ENCODE assay signal across 29 cellular contexts in genomic region chr9:3928590-3928989, GRCh38.
"Had no signal": no experiment of that assay in that cellular context is flagged by ENCODE, and none has a peak within 500 bp of the region (broad histone marks: within the 10 kb centered on the region; RNA-seq: fewer than 3 reads in every experiment).

No MANE protein-coding gene starts in this region.

- H3K27me3 Mint-ChIP-seq: naive thymus-derived CD4-positive, alpha-beta T cell; progenitor cell of endocrine pancreas had no signal

- H3K27me3 ChIP-seq: neutrophil, right lobe of liver, sigmoid colon, stomach, thyroid gland, tibial nerve, upper lobe of left lung, vagina had no signal

- H3K36me3 Mint-ChIP-seq: natural killer cell; stimulated activated effector memory CD8-positive, alpha-beta T cell treated with anti-CD3 and anti-CD28 coated beads, Interleukin-12 subunit alpha, Interleukin-12 subunit beta, amount 100 ng/mL, for 72 hours; stimulated activated naive B cell treated with anti-CD40 and anti-IgM and Interleukin-4, amounts not matched to agents 10 μg/mL and 1 μg/mL and 100 μg/mL, for 72 hours had no signal

- H3K4me1 Mint-ChIP-seq: naive thymus-derived CD4-positive, alpha-beta T cell; natural killer cell had no signal

- H3K4me3 ChIP-seq: psoas muscle, right lobe of liver, sigmoid colon, stomach, thoracic aorta, thyroid gland, tibial nerve, upper lobe of left lung, vagina had no signal

- H3K9me3 ChIP-seq: neutrophil, psoas muscle, right lobe of liver, sigmoid colon, stomach, thoracic aorta, thyroid gland, tibial nerve, upper lobe of left lung, vagina had no signal

- ATAC-seq: naive thymus-derived CD4-positive, alpha-beta T cell; natural killer cell; psoas muscle; right cardiac atrium; stimulated activated effector memory CD8-positive, alpha-beta T cell treated with anti-CD3 and anti-CD28 coated beads, Interleukin-12 subunit alpha, Interleukin-12 subunit beta, amount 100 ng/mL, for 72 hours; stimulated activated naive B cell treated with anti-CD40 and anti-IgM and Interleukin-4, amounts not matched to agents 10 μg/mL and 1 μg/mL and 100 μg/mL, for 72 hours had no signal

- H2AFZ ChIP-seq: parathyroid adenoma had no signal

- H3K4me3 Mint-ChIP-seq: naive thymus-derived CD4-positive, alpha-beta T cell; natural killer cell; nephron progenitor cell; stimulated activated effector memory CD8-positive, alpha-beta T cell treated with anti-CD3 and anti-CD28 coated beads, Interleukin-12 subunit alpha, Interleukin-12 subunit beta, amount 100 ng/mL, for 72 hours; stimulated activated naive B cell treated with anti-CD40 and anti-IgM and Interleukin-4, amounts not matched to agents 10 μg/mL and 1 μg/mL and 100 μg/mL, for 72 hours; stimulated activated naive CD8-positive, alpha-beta T cell treated with anti-CD3 and anti-CD28 coated beads, Interleukin-15, Interleukin-2, amounts not matched to agents 100 ng/mL and 50 ng/mL, for 24 hours had no signal

- DNase-seq: naive thymus-derived CD4-positive, alpha-beta T cell; natural killer cell; nephron progenitor cell; nucleus accumbens; posterior cingulate gyrus; psoas muscle; right cardiac atrium; right lobe of liver; sigmoid colon; small intestine; stimulated activated CD4-positive, alpha-beta T cell treated with anti-CD3 and anti-CD28 coated beads, Interleukin-15, amount 100 ng/mL, for 24 hours; stimulated activated CD4-positive, alpha-beta T cell treated with anti-CD3 and anti-CD28 coated beads, Interleukin-2, amount 100 ng/mL, for 24 hours; stimulated activated CD4-positive, alpha-beta T cell treated with anti-CD3 and anti-CD28 coated beads, Interleukin-2, amount 100 ng/mL, for 48 hours; stimulated activated CD4-positive, alpha-beta T cell treated with anti-CD3 and anti-CD28 coated beads, Interleukin-4, amount 100 ng/mL, for 24 hours; stimulated activated naive B cell treated with anti-CD40 and anti-IgM and Interleukin-4, amounts not matched to agents 10 μg/mL and 1 μg/mL and 100 μg/mL, for 72 hours; stimulated activated naive CD4-positive, alpha-beta T cell treated with Interleukin-2 at 50 U/mL for 16 hours; stomach; thyroid gland; trophoblast cell; upper lobe of left lung had no signal

- H3K9ac ChIP-seq: parathyroid adenoma had no signal

- H3K79me2 ChIP-seq: parathyroid adenoma had no signal

- H3K36me3 ChIP-seq: neutrophil, right lobe of liver, sigmoid colon, thyroid gland, upper lobe of left lung, vagina had no signal

- H3K9me3 Mint-ChIP-seq: stimulated activated effector memory CD8-positive, alpha-beta T cell treated with anti-CD3 and anti-CD28 coated beads, Interleukin-12 subunit alpha, Interleukin-12 subunit beta, amount 100 ng/mL, for 72 hours; stimulated activated naive CD8-positive, alpha-beta T cell treated with anti-CD3 and anti-CD28 coated beads, Interleukin-15, Interleukin-2, amounts not matched to agents 100 ng/mL and 50 ng/mL, for 24 hours had no signal

- H3K4me1 ChIP-seq: parathyroid adenoma, psoas muscle, right lobe of liver, sigmoid colon, stomach, vagina had no signal

- H3K27ac ChIP-seq: neutrophil, parathyroid adenoma, psoas muscle, right lobe of liver, sigmoid colon, stomach, thoracic aorta, tibial nerve, upper lobe of left lung, vagina had no signal

- H3K27ac Mint-ChIP-seq: naive thymus-derived CD4-positive, alpha-beta T cell; natural killer cell; stimulated activated effector memory CD8-positive, alpha-beta T cell treated with anti-CD3 and anti-CD28 coated beads, Interleukin-12 subunit alpha, Interleukin-12 subunit beta, amount 100 ng/mL, for 72 hours; stimulated activated naive B cell treated with anti-CD40 and anti-IgM and Interleukin-4, amounts not matched to agents 10 μg/mL and 1 μg/mL and 100 μg/mL, for 72 hours; stimulated activated naive CD8-positive, alpha-beta T cell treated with anti-CD3 and anti-CD28 coated beads, Interleukin-15, Interleukin-2, amounts not matched to agents 100 ng/mL and 50 ng/mL, for 24 hours had no signal

- FAIRE-seq: small intestine, urothelium cell line had no signal
